8 cellular contexts compared by ENCODE assay signal in genomic region chr1:203038891-203039608, GRCh38. TPM values are rescaled to one million over a fixed set of nuclear protein-coding genes. Genes with fewer than 3 reads are reported as not detected.
DNase-seq lines count a peak whose midpoint lies in the region; ATAC-seq and TF ChIP-seq lines count a peak whose summit lies in the region.

No MANE protein-coding gene starts in this region.

- TF ChIP-seq CTCF in hepatocyte (IDR thresholded peaks at IDR 0.05; ENCODE audit: poor library complexity) = peak; percentile 94

- 70% methylated on average over 21 of the region's 22 CpGs for WGBS in hepatocyte (ENCODE audit: low lambda C conversion rate, missing lambda C conversion rate)

- H3K4me3 ChIP-seq in hepatocyte (no peak overlapping the region), skeletal muscle satellite cell (ENCODE audit: low read length) (peak overlapping the region; percentile 14)

- H3K9ac ChIP-seq in skeletal muscle satellite cell (ENCODE audit: low read depth, low read length) = peak overlapping the region; percentile 34

- H3K36me3 ChIP-seq in hepatocyte (replicated peaks; ENCODE audit: insufficient read depth, low read depth) (no peaks in the 10 kb centered on the region), skeletal muscle satellite cell (ENCODE audit: insufficient read depth, low read length) (no peaks in the 10 kb centered on the region)

- no peaks in the 10 kb centered on the region for H3K9me3 ChIP-seq in hepatocyte (ENCODE audit: low read depth)
- no peaks in the 10 kb centered on the region for H3K9me3 ChIP-seq in skeletal muscle satellite cell (replicated peaks; ENCODE audit: low read length)

- H3K27me3 ChIP-seq in hepatocyte (no peaks in the 10 kb centered on the region), skeletal muscle satellite cell (ENCODE audit: control insufficient read depth, insufficient read depth, low read length) (peaks cover 2% of the 10 kb centered on the region)

- no peak overlapping the region for H3K27ac ChIP-seq in hepatocyte

- H4K20me1 ChIP-seq in hepatocyte (ENCODE audit: insufficient read depth, poor library complexity, severe bottlenecking) = no peaks in the 10 kb centered on the region

- ATAC-seq in HG02642 (IDR thresholded peaks at IDR 0.05; ENCODE audit: poor library complexity, unreplicated experiment) = no peak

- no peaks in the 10 kb centered on the region for H3K79me2 ChIP-seq in hepatocyte

- no peak overlapping the region for H2AFZ ChIP-seq in hepatocyte

- H3K4me2 ChIP-seq in hepatocyte (no peak overlapping the region), skeletal muscle satellite cell (ENCODE audit: low read length) (peak overlapping the region; percentile 40)

- DNase-seq in activated gamma-delta T cell treated with Interleukin-2 at 50 U/mL for 16 hours (peak; percentile 62), activated gamma-delta T cell (lab: John Stamatoyannopoulos, UW) (no peak), NCI-H1417 (lab: John Stamatoyannopoulos, UW) (peak; percentile 49 to 89 (median 84)), T-helper 9 cell (peak; percentile 59), anterior cingulate cortex (lab: John Stamatoyannopoulos, UW) (peak in 49 of 58 donors; percentile 20 to 85 (median 60)), hepatocyte (ENCODE audit: low spot score) (peak; percentile 88)

- no peaks in the 10 kb centered on the region for H3K9me2 ChIP-seq in hepatocyte (replicated peaks; ENCODE audit: insufficient read depth)

- H3K4me1 ChIP-seq in hepatocyte (ENCODE audit: insufficient read depth) = peaks cover 22% of the 10 kb centered on the region
- H3K4me1 ChIP-seq in skeletal muscle satellite cell (ENCODE audit: control insufficient read depth, insufficient read depth, low read length) = peaks cover 53% of the 10 kb centered on the region

RNA-seq across cellular contexts. Expression of gene PPFIA4, which starts 12.8 kb away (rescaled TPM):
- total RNA-seq in hepatocyte = 1.1 and 1.4 TPM in 2 replicates
- polyA plus RNA-seq in hepatocyte = 1.7 and 5.2 TPM in 2 replicates
- total RNA-seq in skeletal muscle satellite cell (2012; rRNA removed) = 4.8 and 14.6 TPM in 2 replicates

RNA-seq across cellular contexts. Expression of gene TMEM183A, which starts 31.9 kb away (rescaled TPM):
- 78.8 and 105 TPM in 2 replicates for total RNA-seq in hepatocyte
- polyA plus RNA-seq in hepatocyte = 61.0 and 65.2 TPM in 2 replicates
- 73.6 and 92.0 TPM in 2 replicates for total RNA-seq in skeletal muscle satellite cell (2012; rRNA removed)

RNA-seq across cellular contexts. Expression of gene MYOG, which starts 46.8 kb away (rescaled TPM):
- not detected in 2 replicates for total RNA-seq in hepatocyte
- not detected in 2 replicates for polyA plus RNA-seq in hepatocyte
- total RNA-seq in skeletal muscle satellite cell (2012; rRNA removed) = 0.76 and 31.2 TPM in 2 replicates
